In the genomic region with DNA sequence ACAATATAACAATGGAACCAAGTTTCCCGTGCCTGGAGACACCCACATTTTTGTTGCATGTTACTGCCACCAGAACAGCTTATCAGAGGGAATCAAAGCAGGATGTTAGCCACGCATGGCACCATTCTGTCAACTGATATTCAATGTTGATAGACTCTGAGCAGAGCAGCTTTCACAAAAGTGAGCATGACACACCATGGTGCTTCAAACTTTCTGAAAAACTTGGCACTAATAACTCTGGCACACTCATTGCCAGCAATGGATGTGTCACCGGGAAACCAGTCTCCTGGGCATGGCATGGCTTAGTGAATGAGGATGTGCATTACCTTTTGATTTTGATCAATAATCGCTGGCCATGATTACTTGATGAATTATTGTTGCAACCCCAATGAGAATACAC, we compare ENCODE assay signal across 21 cellular contexts. TPM values are rescaled to one million over a fixed set of nuclear protein-coding genes. Genes with fewer than 3 reads are reported as not detected.
"Had no signal": no experiment of that assay in that cellular context is flagged by ENCODE, and none has a peak within 500 bp of the region (broad histone marks: within the 10 kb centered on the region; RNA-seq: fewer than 3 reads in every experiment).

No MANE protein-coding gene starts in this region.

- FAIRE-seq: islet of Langerhans, urothelium cell line had no signal

- H3K4me1 ChIP-seq: right lobe of liver, transverse colon had no signal

- DNase-seq: activated CD4-positive, alpha-beta memory T cell treated with anti-CD3 and anti-CD28 coated beads for 36 hours; activated CD4-positive, alpha-beta T cell treated with anti-CD3 and anti-CD28 coated beads for 48 hours; activated gamma-delta T cell; activated naive CD4-positive, alpha-beta T cell treated with anti-CD3 and anti-CD28 coated beads, Interleukin-2, amount 50 U/mL, for 16 hours; activated T-cell treated with anti-CD3 and anti-CD28 coated beads for 4 hours; aorta; caudate nucleus; dermis blood vessel endothelial cell; effector CD8-positive, alpha-beta T cell; heart left ventricle; left ventricle myocardium superior; mammary epithelial cell; midbrain; right lobe of liver; stomach; transverse colon had no signal

- ATAC-seq: left ventricle myocardium superior; natural killer cell treated with Interleukin-12 subunit alpha and Interleukin-12 subunit beta and Interleukin-15 and Interleukin-18, amount 100 ng/mL, for 72 hours had no signal

- H3K9me3 ChIP-seq: esophagus muscularis mucosa, heart left ventricle, right lobe of liver, stomach, transverse colon had no signal

- H3K27me3 ChIP-seq: esophagus muscularis mucosa, heart left ventricle, right lobe of liver, stomach, transverse colon had no signal

- H3K4me3 ChIP-seq: esophagus muscularis mucosa, heart left ventricle, right lobe of liver, skin epidermis, stomach, transverse colon had no signal

- H3K27ac ChIP-seq: esophagus muscularis mucosa, heart left ventricle, right lobe of liver, skin epidermis, stomach, transverse colon had no signal

RNA-seq across cellular contexts. Expression of gene NIPSNAP3B, which starts 19.7 kb away (rescaled TPM):
- total RNA-seq: natural killer cell treated with Interleukin-12 subunit alpha and Interleukin-12 subunit beta and Interleukin-15 and Interleukin-18, amount 100 ng/mL, for 72 hours had no signal
